22 cellular contexts compared by ENCODE assay signal in the genomic region with DNA sequence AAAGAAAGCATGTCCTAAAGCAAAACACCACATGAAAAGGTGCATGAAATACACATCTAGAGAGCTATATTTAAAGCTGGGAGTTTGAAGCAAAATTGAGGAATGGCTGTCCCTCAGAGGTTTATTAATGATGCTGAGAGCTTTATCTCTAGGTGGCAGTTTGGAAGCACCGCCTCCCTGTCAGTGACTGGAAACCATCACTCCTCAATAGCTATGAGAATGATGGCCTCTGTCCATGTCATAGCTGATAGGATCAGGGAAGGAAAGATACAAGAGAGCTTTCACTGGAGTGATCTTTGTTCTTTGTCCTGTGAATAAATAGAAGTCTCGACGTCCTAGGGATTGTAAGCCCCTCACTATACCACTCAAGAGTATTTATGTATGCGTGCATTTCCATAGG.
DNase-seq lines count a peak whose midpoint lies in the region; ATAC-seq, FAIRE-seq and TF ChIP-seq lines count a peak whose summit lies in the region.
"Had no signal": no experiment of that assay in that cellular context is flagged by ENCODE, and none has a peak within 500 bp of the region (broad histone marks: within the 10 kb centered on the region; RNA-seq: fewer than 3 reads in every experiment).

No MANE protein-coding gene starts in this region.

- H3K4me3 ChIP-seq in BE2C (ENCODE audit: low read depth, low read length) (peak overlapping the region; percentile 4; the same call in 1 of the 2 replicates), keratinocyte (ENCODE audit: control insufficient read depth in 2 of 3, extremely low read depth in 1 of 3, insufficient read depth in 2 of 3, low read depth in 1 of 3, low read length in 3 of 3) (no peak overlapping the region), trophoblast cell (ENCODE audit: low read depth, low read length) (no peak overlapping the region), hepatocyte (no peak overlapping the region)
- H3K4me3 ChIP-seq: A549; BLaER1 treated with 17β-estradiol and CSF1 and Interleukin-3, amounts not matched to agents 10 nM and 100 nM; GM12878; Peyer's patch; SK-N-MC had no signal

- H3K14ac ChIP-seq in trophoblast cell (ENCODE audit: low read length) = no peak overlapping the region

- no peak overlapping the region for H4K12ac ChIP-seq in trophoblast cell (ENCODE audit: low read depth, low read length)

- FAIRE-seq in keratinocyte (lab: Jason Lieb, UNC) = peak; percentile 39
- FAIRE-seq: A549, GM12878, HTR-8/SVneo had no signal

- no peak overlapping the region for H4K8ac ChIP-seq in trophoblast cell (ENCODE audit: low read depth, low read length)

- H2BK5ac ChIP-seq in trophoblast cell (ENCODE audit: low read depth, low read length, poor library complexity) = no peak overlapping the region

- H3K9me3 ChIP-seq in BE2C (no peaks in the 10 kb centered on the region), keratinocyte (ENCODE audit: control insufficient read depth, low read depth, low read length) (no peaks in the 10 kb centered on the region), trophoblast cell (ENCODE audit: insufficient read depth, low read depth, low read length) (no peaks in the 10 kb centered on the region), hepatocyte (ENCODE audit: low read depth) (no peaks in the 10 kb centered on the region)
- H3K9me3 ChIP-seq: A549; BLaER1 treated with 17β-estradiol and CSF1 and Interleukin-3, amounts not matched to agents 10 nM and 100 nM; Peyer's patch had no signal

- no peaks in the 10 kb centered on the region for H3K27me3 ChIP-seq in BE2C
- H3K27me3 ChIP-seq in keratinocyte (ENCODE audit: control insufficient read depth, extremely low read depth, insufficient read depth, low read length) = no peaks in the 10 kb centered on the region
- H3K27me3 ChIP-seq in trophoblast cell (ENCODE audit: insufficient read depth, low read length) = no peaks in the 10 kb centered on the region
- H3K27me3 ChIP-seq in hepatocyte = no peaks in the 10 kb centered on the region
- H3K27me3 ChIP-seq: BLaER1 treated with 17β-estradiol and CSF1 and Interleukin-3, amounts not matched to agents 10 nM and 100 nM; Peyer's patch had no signal

- H3K4me2 ChIP-seq in keratinocyte (ENCODE audit: control insufficient read depth, extremely low read depth, insufficient read depth, low read depth, low read length) = no peak overlapping the region
- no peak overlapping the region for H3K4me2 ChIP-seq in trophoblast cell (ENCODE audit: low read length)
- no peak overlapping the region for H3K4me2 ChIP-seq in hepatocyte
- H3K4me2 ChIP-seq: A549; BLaER1 treated with 17β-estradiol and CSF1 and Interleukin-3, amounts not matched to agents 10 nM and 100 nM had no signal

- no peaks in the 10 kb centered on the region for H3K36me3 ChIP-seq in BE2C
- H3K36me3 ChIP-seq in keratinocyte (ENCODE audit: control insufficient read depth in 2 of 2, extremely low read depth in 1 of 2, insufficient read depth in 2 of 2, low read length in 2 of 2) = no peaks in the 10 kb centered on the region
- H3K36me3 ChIP-seq in trophoblast cell (ENCODE audit: control insufficient read depth in 1 of 2, insufficient read depth in 2 of 2, low read length in 2 of 2) = no peaks in the 10 kb centered on the region
- H3K36me3 ChIP-seq in hepatocyte (replicated peaks; ENCODE audit: insufficient read depth, low read depth) = no peaks in the 10 kb centered on the region
- H3K36me3 ChIP-seq: BLaER1 treated with 17β-estradiol and CSF1 and Interleukin-3, amounts not matched to agents 10 nM and 100 nM; Peyer's patch had no signal

- H4K20me1 ChIP-seq in keratinocyte (ENCODE audit: control insufficient read depth, extremely low read depth, insufficient read depth, low read length) (no peaks in the 10 kb centered on the region), hepatocyte (ENCODE audit: insufficient read depth, poor library complexity, severe bottlenecking) (no peaks in the 10 kb centered on the region)
- H4K20me1 ChIP-seq: BLaER1 treated with 17β-estradiol and CSF1 and Interleukin-3, amounts not matched to agents 10 nM and 100 nM had no signal

- TF ChIP-seq CTCF in BE2C (IDR thresholded peaks at IDR 0.05; ENCODE audit: low read depth, low read length) (no peak), keratinocyte (optimal IDR thresholded peaks at IDR 0.05 in 1 of 3, IDR thresholded peaks at IDR 0.05 in 1 of 3, conservative IDR thresholded peaks at IDR 0.05 in 1 of 3; ENCODE audit: extremely low read depth in 1 of 3, insufficient read depth in 2 of 3, low read length in 3 of 3) (no peak), hepatocyte (IDR thresholded peaks at IDR 0.05; ENCODE audit: poor library complexity) (no peak)

- H3K4ac ChIP-seq in trophoblast cell (ENCODE audit: low read depth, low read length) = no peak overlapping the region

- H3K18ac ChIP-seq in trophoblast cell (ENCODE audit: low read length) = no peak overlapping the region

- H2BK12ac ChIP-seq in trophoblast cell (ENCODE audit: low read length) = no peak overlapping the region

- H2AFZ ChIP-seq in keratinocyte (ENCODE audit: control insufficient read depth, low read length) = no peak overlapping the region
- no peak overlapping the region for H2AFZ ChIP-seq in trophoblast cell (ENCODE audit: insufficient read depth, low read length, poor library complexity)
- no peak overlapping the region for H2AFZ ChIP-seq in hepatocyte

- no peak overlapping the region for H2AK5ac ChIP-seq in trophoblast cell (ENCODE audit: low read length)

- WGBS in trophoblast cell (ENCODE audit: extremely low coverage, insufficient coverage, insufficient read length) = no CpG with 5 or more reads among the region's 4 CpGs
- 47% methylated on average over 4 of the region's 4 CpGs for WGBS in hepatocyte (ENCODE audit: low lambda C conversion rate, missing lambda C conversion rate)

- H2BK120ac ChIP-seq in trophoblast cell (ENCODE audit: insufficient read depth, low read length, poor library complexity) = no peak overlapping the region

- no peak overlapping the region for H3K23ac ChIP-seq in trophoblast cell (ENCODE audit: low read length)

- H3K9ac ChIP-seq in keratinocyte (ENCODE audit: control insufficient read depth, extremely low read depth, insufficient read depth, low read length) = no peak overlapping the region
- no peak overlapping the region for H3K9ac ChIP-seq in trophoblast cell (ENCODE audit: low read length)
- H3K9ac ChIP-seq: BLaER1 treated with 17β-estradiol and CSF1 and Interleukin-3, amounts not matched to agents 10 nM and 100 nM had no signal

- H3K27ac ChIP-seq in keratinocyte (ENCODE audit: control insufficient read depth, insufficient read depth, low read length) = no peak overlapping the region
- peak overlapping the region; percentile 78 for H3K27ac ChIP-seq in trophoblast cell (ENCODE audit: low read depth, low read length)
- no peak overlapping the region for H3K27ac ChIP-seq in hepatocyte
- H3K27ac ChIP-seq: A549; BLaER1 treated with 17β-estradiol and CSF1 and Interleukin-3, amounts not matched to agents 10 nM and 100 nM; Peyer's patch; SK-N-MC had no signal

- dilution Hi-C loops in keratinocyte (cut with MboI; ENCODE audit: extremely low pct_ligation_motif_present, low sequenced_read_pairs) = no loop called here

- H3K9me1 ChIP-seq in keratinocyte (ENCODE audit: control insufficient read depth, extremely low read depth, insufficient read depth, low read length) = no peaks in the 10 kb centered on the region

- no peaks in the 10 kb centered on the region for H3K9me2 ChIP-seq in hepatocyte (replicated peaks; ENCODE audit: insufficient read depth)

- H4K91ac ChIP-seq in trophoblast cell (ENCODE audit: low read depth, low read length) = no peak overlapping the region

- peaks cover 18% of the 10 kb centered on the region for H3K79me1 ChIP-seq in trophoblast cell (ENCODE audit: low read length)

- H3K4me1 ChIP-seq in BE2C = peaks cover 31% of the 10 kb centered on the region
- peaks cover 7% of the 10 kb centered on the region for H3K4me1 ChIP-seq in keratinocyte (ENCODE audit: control insufficient read depth, extremely low read depth, insufficient read depth, low read length)
- H3K4me1 ChIP-seq in trophoblast cell (ENCODE audit: control insufficient read depth in 1 of 2, insufficient read depth in 2 of 2, low read length in 2 of 2) = peaks cover 6% of the 10 kb centered on the region in 2 experiments
- H3K4me1 ChIP-seq in hepatocyte (ENCODE audit: insufficient read depth) = no peaks in the 10 kb centered on the region
- H3K4me1 ChIP-seq: A549, Peyer's patch had no signal

- DNase-seq in BE2C = peak; percentile 49
- DNase-seq in M059J (ENCODE audit: low read depth) = peak; percentile 33
- no peak for DNase-seq in keratinocyte (ENCODE audit: low read depth, low spot score)
- peak; percentile 34 to 56 for DNase-seq in trophoblast cell
- no peak for DNase-seq in hepatocyte (ENCODE audit: low spot score)
- no peak for DNase-seq in NCI-H748 (lab: John Stamatoyannopoulos, UW; ENCODE audit: unreplicated experiment)
- DNase-seq: Calu3; CD8-positive, alpha-beta T cell; Kasumi-1; MM.1S; NCI-H1105; NCI-H1694; NCI-H748 treated with DMSO at 0.1 percent for 48 hours; NK-92 treated with Interleukin-12 subunit alpha and Interleukin-12 subunit beta, amount 100 ng/mL, for 24 hours; Peyer's patch had no signal

- ATAC-seq in activated CD4-positive, CD25-positive, alpha-beta regulatory T cell treated with anti-CD3 and anti-CD28 coated beads, Interleukin-2, amount 50 U/mL, for 24 hours = no peak
- ATAC-seq: A549; CD8-positive, alpha-beta T cell; GM12878; Right ventricle myocardium inferior had no signal

- no peaks in the 10 kb centered on the region for H3K79me2 ChIP-seq in keratinocyte (ENCODE audit: control insufficient read depth, insufficient read depth, low read length)
- no peaks in the 10 kb centered on the region for H3K79me2 ChIP-seq in trophoblast cell (ENCODE audit: control insufficient read depth, insufficient read depth, low read length, poor library complexity)
- no peaks in the 10 kb centered on the region for H3K79me2 ChIP-seq in hepatocyte

Comparison
In these comparisons a context has a peak if more than half of its experiments do, and no peak if none do; other contexts are left out.
1. DNase-seq: peak in BE2C (single experiment), M059J (single experiment) and trophoblast cell (2 of 2); none in keratinocyte (single experiment), hepatocyte (single experiment) and NCI-H748 (single experiment).